8 cellular contexts compared by ENCODE assay signal in genomic region chr12:56118688-56119045, GRCh38. TPM values are rescaled to one million over a fixed set of nuclear protein-coding genes. Genes with fewer than 3 reads are reported as not detected.
DNase-seq lines count a peak whose midpoint lies in the region; ATAC-seq and TF ChIP-seq lines count a peak whose summit lies in the region.

No MANE protein-coding gene starts in this region.

- H3K36me3 ChIP-seq in ACC112 (ENCODE audit: insufficient read depth, low read length) (peaks cover 6% of the 10 kb centered on the region; the same call in 1 of the 2 replicates), SU-DHL-6 (ENCODE audit: low read length) (peaks cover 5% of the 10 kb centered on the region; the same call in 1 of the 2 replicates)

- no peak for TF ChIP-seq CTCF in SU-DHL-6 (IDR thresholded peaks at IDR 0.05; ENCODE audit: insufficient read depth, low read length, poor library complexity, severe bottlenecking)
- no peak for TF ChIP-seq CTCF in glutamatergic neuron (IDR thresholded peaks at IDR 0.05; ENCODE audit: partially characterized antibody, unreplicated experiment)

- H3K4me1 Mint-ChIP-seq in glutamatergic neuron (ENCODE audit: low read depth, unreplicated experiment), result peaks cover 18% of the 10 kb centered on the region
- H3K4me1 Mint-ChIP-seq in stimulated activated naive B cell treated with anti-CD40 and anti-IgM and Interleukin-4, amounts not matched to agents 10 μg/mL and 1 μg/mL and 100 μg/mL, for 72 hours, result peaks cover 27 to 50% of the 10 kb centered on the region in 2 donors

- peaks cover 21% of the 10 kb centered on the region for H3K4me1 ChIP-seq in ACC112 (ENCODE audit: control insufficient read depth, insufficient read depth, low read length, unreplicated experiment)

- H3K27me3 Mint-ChIP-seq in glutamatergic neuron (ENCODE audit: unreplicated experiment), result peaks cover 15% of the 10 kb centered on the region
- H3K27me3 Mint-ChIP-seq in stimulated activated naive B cell treated with anti-CD40 and anti-IgM and Interleukin-4, amounts not matched to agents 10 μg/mL and 1 μg/mL and 100 μg/mL, for 72 hours, result peaks cover 0 to 4% of the 10 kb centered on the region in 2 donors

- H3K27me3 ChIP-seq in ACC112 (ENCODE audit: insufficient read depth, low read length), result no peaks in the 10 kb centered on the region
- H3K27me3 ChIP-seq in SU-DHL-6 (ENCODE audit: low read length), result no peaks in the 10 kb centered on the region

- peaks cover 17% of the 10 kb centered on the region for H3K9me3 Mint-ChIP-seq in glutamatergic neuron (ENCODE audit: unreplicated experiment)
- no peaks in the 10 kb centered on the region for H3K9me3 Mint-ChIP-seq in stimulated activated naive B cell treated with anti-CD40 and anti-IgM and Interleukin-4, amounts not matched to agents 10 μg/mL and 1 μg/mL and 100 μg/mL, for 72 hours

- no peaks in the 10 kb centered on the region for H4K20me1 ChIP-seq in SU-DHL-6 (ENCODE audit: low read depth, low read length)

- H3K79me2 ChIP-seq in ACC112 (ENCODE audit: control insufficient read depth, insufficient read depth, low read length, unreplicated experiment), result peaks cover 14% of the 10 kb centered on the region
- peaks cover 21% of the 10 kb centered on the region for H3K79me2 ChIP-seq in SU-DHL-6 (ENCODE audit: insufficient read depth, low read length)

- H3K9ac ChIP-seq in SU-DHL-6 (ENCODE audit: low read length), result peak overlapping the region; percentile 64

- DNase-seq in glutamatergic neuron (no peak), DMS153 (lab: John Stamatoyannopoulos, UW) (no peak)
- no peak for DNase-seq in stimulated activated naive B cell treated with anti-CD40 and anti-IgM and Interleukin-4, amounts not matched to agents 10 μg/mL and 1 μg/mL and 100 μg/mL, for 72 hours

- H3K4me3 ChIP-seq in ACC112 (ENCODE audit: low read depth, low read length) (peak overlapping the region; percentile 93), SU-DHL-6 (ENCODE audit: insufficient read depth, low read length, poor library complexity, severe bottlenecking) (peak overlapping the region; percentile 57)

- peak overlapping the region; percentile 88 for H3K27ac Mint-ChIP-seq in glutamatergic neuron (ENCODE audit: unreplicated experiment)
- H3K27ac Mint-ChIP-seq in stimulated activated naive B cell treated with anti-CD40 and anti-IgM and Interleukin-4, amounts not matched to agents 10 μg/mL and 1 μg/mL and 100 μg/mL, for 72 hours, result peak overlapping the region; percentile 100

- H3K36me3 Mint-ChIP-seq in glutamatergic neuron (ENCODE audit: unreplicated experiment), result no peaks in the 10 kb centered on the region
- peaks cover 32 to 49% of the 10 kb centered on the region in 2 donors for H3K36me3 Mint-ChIP-seq in stimulated activated naive B cell treated with anti-CD40 and anti-IgM and Interleukin-4, amounts not matched to agents 10 μg/mL and 1 μg/mL and 100 μg/mL, for 72 hours

- H2AFZ ChIP-seq in ACC112 (ENCODE audit: low read length, unreplicated experiment) (no peak overlapping the region), SU-DHL-6 (ENCODE audit: low read depth, low read length, severe bottlenecking) (no peak overlapping the region)

- peaks cover 46% of the 10 kb centered on the region for H3F3A ChIP-seq in SU-DHL-6 (ENCODE audit: insufficient read depth)

- ATAC-seq in GM21526 (IDR thresholded peaks at IDR 0.05; ENCODE audit: low FRiP score, unreplicated experiment) (peak; percentile 5), HG02571 (IDR thresholded peaks at IDR 0.05; ENCODE audit: unreplicated experiment) (no peak), GM18861 (IDR thresholded peaks at IDR 0.05; ENCODE audit: unreplicated experiment) (no peak)
- ATAC-seq in stimulated activated naive B cell treated with anti-CD40 and anti-IgM and Interleukin-4, amounts not matched to agents 10 μg/mL and 1 μg/mL and 100 μg/mL, for 72 hours (replicated peaks), result peak; percentile 12 to 20

- H3K4me3 Mint-ChIP-seq in glutamatergic neuron (ENCODE audit: unreplicated experiment), result peak overlapping the region; percentile 98
- peak overlapping the region; percentile 99 to 100 for H3K4me3 Mint-ChIP-seq in stimulated activated naive B cell treated with anti-CD40 and anti-IgM and Interleukin-4, amounts not matched to agents 10 μg/mL and 1 μg/mL and 100 μg/mL, for 72 hours

- peak overlapping the region; percentile 82 for H3K4me2 ChIP-seq in SU-DHL-6 (ENCODE audit: low read depth, low read length, poor library complexity, severe bottlenecking)

- H3K27ac ChIP-seq in ACC112 (ENCODE audit: low read depth, low read length), result peak overlapping the region; percentile 72
- H3K27ac ChIP-seq in SU-DHL-6 (ENCODE audit: low read depth, low read length), result peak overlapping the region; percentile 62

- H3K9me2 ChIP-seq in SU-DHL-6 (replicated peaks; ENCODE audit: insufficient read depth, low read length), result no peaks in the 10 kb centered on the region

- H3K9me3 ChIP-seq in SU-DHL-6 (ENCODE audit: insufficient read depth, low read length), result no peaks in the 10 kb centered on the region

RNA-seq across cellular contexts. Expression of gene ZC3H10, which starts 0.6 kb away (rescaled TPM):
- 11.1 TPM for total RNA-seq in glutamatergic neuron (ENCODE audit: unreplicated experiment)

RNA-seq across cellular contexts. Expression of gene RPL41, which starts 2.2 kb away (rescaled TPM):
- total RNA-seq in glutamatergic neuron (ENCODE audit: unreplicated experiment), result 1,433 TPM

RNA-seq across cellular contexts. Expression of gene ESYT1, which starts 9.4 kb away (rescaled TPM):
- 144 TPM for total RNA-seq in glutamatergic neuron (ENCODE audit: unreplicated experiment)

RNA-seq across cellular contexts. Expression of gene PA2G4, which starts 14.3 kb away (rescaled TPM):
- 86.5 TPM for total RNA-seq in glutamatergic neuron (ENCODE audit: unreplicated experiment)

RNA-seq across cellular contexts. Expression of gene MYL6B, which starts 33.7 kb away (rescaled TPM):
- total RNA-seq in glutamatergic neuron (ENCODE audit: unreplicated experiment), result 232 TPM

Comparison
In these comparisons a context has a peak if more than half of its experiments do, and no peak if none do; other contexts are left out.
1. ATAC-seq: peak in GM21526 (single experiment) and stimulated activated naive B cell treated with anti-CD40 and anti-IgM and Interleukin-4, amounts not matched to agents 10 μg/mL and 1 μg/mL and 100 μg/mL, for 72 hours (2 of 2); none in HG02571 (single experiment) and GM18861 (single experiment).